8 cellular contexts compared by ENCODE assay signal in genomic region chr13:75482070-75482819, GRCh38. TPM values are rescaled to one million over a fixed set of nuclear protein-coding genes. Genes with fewer than 3 reads are reported as not detected.
DNase-seq lines count a peak whose midpoint lies in the region; ATAC-seq and TF ChIP-seq lines count a peak whose summit lies in the region.

TSS of gene TBC1D4 (minus strand) at chr13:75482169. CDS start at chr13:75481767, 402 bp downstream.

- H3K36me3 ChIP-seq in thoracic aorta = no peaks in the 10 kb centered on the region

- no peaks in the 10 kb centered on the region for H3K9me3 Mint-ChIP-seq in nephron

- peak within 1 kb of the TSS; percentile 94 to 99 (median 97) for H3K4me3 Mint-ChIP-seq in nephron

- peak; percentile 88 for TF ChIP-seq CTCF in foreskin fibroblast (IDR thresholded peaks at IDR 0.05; ENCODE audit: low read depth, low read length)
- peak; percentile 69 to 93 (median 82) for TF ChIP-seq CTCF in nephron (IDR thresholded peaks at IDR 0.05; ENCODE audit: unreplicated experiment in 3 of 3)
- peak; percentile 65 for TF ChIP-seq CTCF in thoracic aorta (IDR thresholded peaks at IDR 0.05)

- H3K4me3 ChIP-seq in foreskin fibroblast (ENCODE audit: low read depth in 1 of 2, low read length in 2 of 2) = peak within 1 kb of the TSS; percentile 70 to 81
- H3K4me3 ChIP-seq in thoracic aorta = peak within 1 kb of the TSS; percentile 87

- H3K27ac ChIP-seq in thoracic aorta = peak within 1 kb of the TSS; percentile 48 to 52

- peak within 1 kb of the TSS; percentile 89 to 96 (median 90) for H3K27ac Mint-ChIP-seq in nephron

- peak; percentile 76 for ATAC-seq in GM21786 (IDR thresholded peaks at IDR 0.05; ENCODE audit: unreplicated experiment)
- peak; percentile 73 for ATAC-seq in thoracic aorta (ENCODE audit: insufficient number of reproducible peaks, low FRiP score, low read depth)

- peaks cover 7% of the 10 kb centered on the region for H3K27me3 Mint-ChIP-seq in nephron (ENCODE audit: low read depth)

- no peaks in the 10 kb centered on the region for H3K36me3 Mint-ChIP-seq in nephron (ENCODE audit: low read depth)

- peaks cover 0 to 9% of the 10 kb centered on the region in 2 donors for H3K4me1 ChIP-seq in thoracic aorta (ENCODE audit: control insufficient read depth in 1 of 2, low read depth in 2 of 2)

- H3K27me3 ChIP-seq in thoracic aorta (replicated peaks; ENCODE audit: insufficient read depth) = no peaks in the 10 kb centered on the region

- peaks cover 27% of the 10 kb centered on the region for H3K4me1 Mint-ChIP-seq in nephron

- DNase-seq in ELR (ENCODE audit: low read depth) (peak; percentile 92), KBM-7 (peak; percentile 98), RKO (ENCODE audit: low spot score) (peak; percentile 91), foreskin fibroblast (peak; percentile 87 to 95), thoracic aorta (ENCODE audit: low spot score) (peak; percentile 40)
- DNase-seq in activated effector memory CD4-positive, alpha-beta T cell treated with anti-CD3 and anti-CD28 coated beads, Interleukin-2, amount 50 U/mL, for 16 hours = peak; percentile 81

- H3K9me3 ChIP-seq in thoracic aorta = no peaks in the 10 kb centered on the region

- in situ Hi-C loops in KBM-7 (cut with MboI; ENCODE audit: low pct_unique_long_range_greater_than_20kb, low sequenced_read_pairs) = no loop called here

RNA-seq across cellular contexts. Expression of gene TBC1D4, which starts in this region (rescaled TPM):
- 10 to 100 TPM; 15.8 to 20.3 TPM for total RNA-seq in thoracic aorta

Comparison
In these comparisons a context has a peak if more than half of its experiments do, and no peak if none do; other contexts are left out.
1. Peak in every context shown above with its lines: DNase-seq, ATAC-seq, H3K4me3 ChIP-seq and H3K27ac ChIP-seq.
2. DNase-seq: peak in every context shown above with its lines; median percentile 98 in KBM-7; 92 in ELR; 91 in RKO; 91 in foreskin fibroblast; 81 in activated effector memory CD4-positive, alpha-beta T cell treated with anti-CD3 and anti-CD28 coated beads, Interleukin-2, amount 50 U/mL, for 16 hours; 40 in thoracic aorta.